ENCODE assay signal across 23 cellular contexts in genomic region chr2:237637429-237638135, GRCh38. TPM values are rescaled to one million over a fixed set of nuclear protein-coding genes. Genes with fewer than 3 reads are reported as not detected.
"Had no signal": no experiment of that assay in that cellular context is flagged by ENCODE, and none has a peak within 500 bp of the region (broad histone marks: within the 10 kb centered on the region; RNA-seq: fewer than 3 reads in every experiment).

No MANE protein-coding gene starts in this region.

- H3K27ac ChIP-seq: SJCRH30 had no signal

- H3K4me1 Mint-ChIP-seq: IgD-negative memory B cell had no signal

- H3K27ac Mint-ChIP-seq: IgD-negative memory B cell had no signal

- ATAC-seq: HepG2, K562, Panc1, PC-3, Right ventricle myocardium inferior, SK-N-SH treated with all-trans-retinoic acid at 6 μM for 48 hours had no signal

- H3K27me3 ChIP-seq: SJCRH30 had no signal

- H3K4me3 Mint-ChIP-seq: IgD-negative memory B cell had no signal

- DNase-seq: MV-4-11, NCI-H1048, NCI-H1105, NCI-H1436 treated with DMSO at 0.1 percent for 48 hours, NCI-H1694 treated with DMSO at 0.1 percent for 48 hours, NCI-H1930, NCI-H2081, NCI-H2107, NCI-H2227 treated with DMSO at 0.1 percent for 48 hours, NCI-H446, NCI-H524 treated with DMSO at 0.1 percent for 48 hours, NCI-H774, PC-3, SHP77 treated with DMSO at 0.1 percent for 48 hours, SJCRH30 had no signal

- H3K4me3 ChIP-seq: K562, SJCRH30 had no signal

RNA-seq across cellular contexts. Expression of gene RAB17, which starts 47.0 kb away (rescaled TPM):
- total RNA-seq: HT1080, OCI-LY7 had no signal
- polyA plus RNA-seq: IgD-negative memory B cell, K562 had no signal
